ENCODE assay signal across 8 cellular contexts in the genomic region with DNA sequence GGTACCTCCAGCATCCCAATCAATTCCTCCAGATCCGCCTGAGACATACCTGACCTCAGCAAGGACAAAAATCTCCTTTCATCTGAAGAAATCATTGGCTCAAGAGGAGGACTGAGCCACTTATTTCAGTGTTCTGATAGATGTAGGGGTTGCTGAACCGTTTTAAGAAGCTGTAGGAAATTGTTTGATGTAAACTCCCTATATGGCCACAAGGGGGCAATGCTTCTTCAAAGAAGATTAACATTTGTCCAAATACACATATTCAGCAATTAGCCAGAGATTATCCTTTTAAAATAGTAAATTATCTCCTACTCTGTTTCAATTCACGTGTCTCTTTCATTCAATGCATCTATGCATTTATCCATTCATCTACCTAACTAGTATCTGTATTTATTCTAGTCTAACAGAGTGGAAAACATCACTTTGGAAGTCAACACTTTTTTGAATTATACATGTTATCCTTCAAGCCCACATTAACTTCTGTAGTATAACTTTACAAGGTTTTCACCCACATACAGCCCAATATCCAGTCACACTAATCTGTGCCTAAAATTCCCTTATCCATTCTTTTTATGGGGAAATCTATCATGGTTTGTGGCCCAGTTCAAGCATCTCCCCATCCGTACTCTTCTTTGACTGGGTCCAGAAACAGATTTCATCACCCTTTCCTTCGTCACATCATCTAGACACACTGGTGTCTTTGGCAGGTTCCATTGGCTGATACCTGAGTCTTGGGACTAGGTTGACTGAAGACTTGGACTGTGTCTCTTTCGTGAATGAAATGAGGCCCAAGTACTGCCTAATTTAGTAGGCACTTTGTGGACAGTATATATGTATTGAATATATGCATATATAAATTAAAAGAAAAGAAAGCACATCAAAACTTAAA.
DNase-seq lines count a peak whose midpoint lies in the region; ATAC-seq and TF ChIP-seq lines count a peak whose summit lies in the region.

No MANE protein-coding gene starts in this region.

- H3K9me3 ChIP-seq in suprapubic skin, result no peaks in the 10 kb centered on the region

- H3K27ac ChIP-seq in suprapubic skin, result no peak overlapping the region

- H3K27me3 ChIP-seq in suprapubic skin, result no peaks in the 10 kb centered on the region

- TF ChIP-seq POLR2A in suprapubic skin (IDR thresholded peaks at IDR 0.05), result no peak

- peak; percentile 25 for DNase-seq in COLO829 (ENCODE audit: low spot score)
- peak; percentile 9 for DNase-seq in GM19238 (ENCODE audit: insufficient read length, low spot score)
- peak; percentile 82 for DNase-seq in NCI-H2171 treated with DMSO at 0.1 percent for 48 hours (lab: John Stamatoyannopoulos, UW)
- peak; percentile 17 for DNase-seq in amniotic stem cell (lab: John Stamatoyannopoulos, UW)
- peak; percentile 66 for DNase-seq in iris pigment epithelial cell (ENCODE audit: low read depth)
- DNase-seq in suprapubic skin (ENCODE audit: low spot score in 2 of 2), result no peak
- DNase-seq in stimulated activated CD4-positive, alpha-beta T cell treated with anti-CD3 and anti-CD28 coated beads, Interleukin-4, amount 100 ng/mL, for 1 hour, result no peak

- H3K4me3 ChIP-seq in suprapubic skin, result no peak overlapping the region

- H3K36me3 ChIP-seq in suprapubic skin, result no peaks in the 10 kb centered on the region

- H3K4me1 ChIP-seq in suprapubic skin, result peaks cover 3% of the 10 kb centered on the region

- no peak for ATAC-seq in HG03571 (IDR thresholded peaks at IDR 0.05; ENCODE audit: unreplicated experiment)

- no peak for TF ChIP-seq EP300 in suprapubic skin (IDR thresholded peaks at IDR 0.05)

- 45% methylated on average over 6 of the region's 6 CpGs for WGBS in suprapubic skin

- TF ChIP-seq CTCF in suprapubic skin (IDR thresholded peaks at IDR 0.05), result peak; percentile 27 to 45

Comparison
In these comparisons a context has a peak if more than half of its experiments do, and no peak if none do; other contexts are left out.
1. DNase-seq: peak in COLO829 (single experiment), GM19238 (single experiment), NCI-H2171 treated with DMSO at 0.1 percent for 48 hours (single experiment), amniotic stem cell (single experiment) and iris pigment epithelial cell (single experiment); none in suprapubic skin (0 of 2) and stimulated activated CD4-positive, alpha-beta T cell treated with anti-CD3 and anti-CD28 coated beads, Interleukin-4, amount 100 ng/mL, for 1 hour (single experiment).